ENCODE assay signal across 17 cellular contexts in the genomic region with DNA sequence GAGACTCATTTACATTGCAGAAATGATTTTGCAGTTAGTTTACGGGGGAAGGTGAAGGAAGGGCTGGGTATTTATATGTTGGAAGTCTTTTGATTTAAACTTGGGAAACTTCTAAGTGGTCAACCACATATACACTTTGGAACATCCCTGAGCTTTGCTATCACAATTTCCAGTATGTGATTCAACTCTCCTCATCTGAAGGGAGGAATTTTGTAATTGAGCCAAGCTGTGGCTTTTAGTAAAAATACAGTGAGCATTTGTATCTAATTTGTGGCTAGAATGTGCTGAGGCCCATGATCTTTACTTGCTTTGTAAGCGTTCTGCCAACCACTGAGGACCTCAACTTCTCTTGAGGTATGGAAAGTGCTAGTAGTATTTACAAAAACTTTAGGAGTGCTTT.
"Had no signal": no experiment of that assay in that cellular context is flagged by ENCODE, and none has a peak within 500 bp of the region (broad histone marks: within the 10 kb centered on the region; RNA-seq: fewer than 3 reads in every experiment).

No MANE protein-coding gene starts in this region.

- H3K4me3 ChIP-seq: adrenal gland, right atrium auricular region, skin epidermis, suprapubic skin, upper lobe of left lung had no signal

- ATAC-seq: foreskin keratinocyte; stimulated activated naive CD8-positive, alpha-beta T cell treated with anti-CD3 and anti-CD28 coated beads, Interleukin-15, Interleukin-2, amounts not matched to agents 100 U/mL and 50 U/mL, for 24 hours had no signal

- DNase-seq: activated CD4-positive, alpha-beta T cell treated with anti-CD3 and anti-CD28 coated beads for 1 hour; activated CD4-positive, alpha-beta T cell treated with anti-CD3 and anti-CD28 coated beads, Interleukin-2, amount 50 U/mL, for 48 hours; activated naive CD4-positive, alpha-beta T cell treated with anti-CD3 and anti-CD28 coated beads, Interleukin-2, amount 10 ng/mL, durations not matched to agents 7 days and 5 days; activated T-cell treated with anti-CD3 and anti-CD28 coated beads, Interleukin-2, amount 50 U/mL, for 1 hour; adrenal gland; cerebellar nuclear complex; endodermal cell; foreskin keratinocyte; occipital lobe; stimulated activated CD4-positive, alpha-beta T cell treated with anti-CD3 and anti-CD28 coated beads, Interleukin-4, amount 100 ng/mL, for 4 hours; stimulated activated CD8-positive, alpha-beta memory T cell treated with anti-CD3 and anti-CD28 coated beads, Interleukin-4, amount 100 ng/mL, for 48 hours; stimulated activated naive CD8-positive, alpha-beta T cell treated with anti-CD3 and anti-CD28 coated beads, Interleukin-15, Interleukin-2, amounts not matched to agents 100 U/mL and 50 U/mL, for 24 hours; T-helper 1 cell; upper lobe of left lung had no signal
